ENCODE assay signal across 1 cellular context in genomic region chr3:58432905-58433304, GRCh38.
TF ChIP-seq lines count a peak whose summit lies in the region.

No MANE protein-coding gene starts in this region.

TF ChIP-seq in HCT116, 20 proteins besides CTCF, POLR2A, EP300 and RAD21 (continued from another document):
- no peak for TF ChIP-seq REST (IDR thresholded peaks at IDR 0.05; ENCODE audit: low read depth)
- TF ChIP-seq MAX (IDR thresholded peaks at IDR 0.05), result no peak
- TF ChIP-seq TCF7L2 (IDR thresholded peaks at IDR 0.05; ENCODE audit: borderline replicate concordance, extremely low read depth, insufficient read depth, insufficient read length), result no peak
TF ChIP-seq in HCT116: peak in this region for 0.
